In genomic region chr10:101133489-101134298, GRCh38 we compare ENCODE assay signal across 13 cellular contexts. TPM values are rescaled to one million over a fixed set of nuclear protein-coding genes. Genes with fewer than 3 reads are reported as not detected.
DNase-seq lines count a peak whose midpoint lies in the region; FAIRE-seq and TF ChIP-seq lines count a peak whose summit lies in the region.
"Had no signal": no experiment of that assay in that cellular context is flagged by ENCODE, and none has a peak within 500 bp of the region (broad histone marks: within the 10 kb centered on the region; RNA-seq: fewer than 3 reads in every experiment).

No MANE protein-coding gene starts in this region.

- H3K79me1 ChIP-seq in H9 (ENCODE audit: insufficient read depth, low read depth, low read length, poor library complexity, severe bottlenecking) (no peaks in the 10 kb centered on the region), H1 (ENCODE audit: low read depth, low read length) (no peaks in the 10 kb centered on the region; the same call in 1 of the 2 replicates)

- H3K56ac ChIP-seq in H9 (ENCODE audit: insufficient read length, low read depth, low read length) = no peak overlapping the region
- no peak overlapping the region for H3K56ac ChIP-seq in H1 (replicated peaks; ENCODE audit: insufficient read length, low read depth, low read length)

- CTCF ChIA-PET in H1 (lab: Charles Lee; ENCODE audit: partially characterized antibody) = interaction anchor here (1.0 to 5.9 kb wide), 9 partner anchors 7 to 96 kb away, joined by 3 to 50 read pairs (median 4); partner anchors contain the start of genes KAZALD1 and LBX1

- H3K27me3 ChIP-seq in H9 (ENCODE audit: insufficient read depth, low read length) = peaks cover 99% of the 10 kb centered on the region
- peaks cover 96 to 100% (median 100%) of the 10 kb centered on the region in 4 experiments for H3K27me3 ChIP-seq in H1 (replicated peaks in 1 of 4; ENCODE audit: control insufficient read depth in 3 of 4, extremely low read depth in 1 of 4, insufficient read depth in 3 of 4, low read length in 3 of 4)
- peaks cover 34% of the 10 kb centered on the region for H3K27me3 ChIP-seq in parathyroid adenoma (ENCODE audit: control insufficient read depth, insufficient read depth, low read length)

- H2BK15ac ChIP-seq in H9 (ENCODE audit: low read depth, low read length) (no peak overlapping the region), H1 (ENCODE audit: low read length) (peak overlapping the region; percentile 98; the same call in 1 of the 2 replicates)

- H2AK5ac ChIP-seq in H9 (ENCODE audit: insufficient read length, low read length) = no peak overlapping the region
- H2AK5ac ChIP-seq in H1 (ENCODE audit: low read depth, low read length) = 0 out of 2 replicates have a peak overlapping the region, but pooled peaks have one; percentile 33

- H2AFZ ChIP-seq in H9 (ENCODE audit: low read length) (no peak overlapping the region), H1 (ENCODE audit: low read length) (no peak overlapping the region), parathyroid adenoma (no peak overlapping the region)

- H3K27ac Mint-ChIP-seq in T-helper 1 cell treated with Interleukin-12 subunit alpha and Interleukin-12 subunit beta and Interleukin-4 antibody, amounts not matched to agents 30 μg/mL and 1 μg/mL, for 36 hours = peak overlapping the region; percentile 81
- H3K27ac Mint-ChIP-seq in H9 = no peak overlapping the region

- peaks cover 0 to 14% (median 0%) of the 10 kb centered on the region in 4 experiments; a peak in 1 of 8 replicates for H3K36me3 ChIP-seq in H1 (ENCODE audit: control insufficient read depth in 2 of 4, insufficient read depth in 4 of 4, low read length in 3 of 4)
- H3K36me3 ChIP-seq in parathyroid adenoma (ENCODE audit: control insufficient read depth, insufficient read depth, low read length) = no peaks in the 10 kb centered on the region
- H3K36me3 ChIP-seq: tibial artery had no signal

- H3K9me3 ChIP-seq in H9 (ENCODE audit: control insufficient read depth, low read depth, low read length) = no peaks in the 10 kb centered on the region
- H3K9me3 ChIP-seq in H1 (ENCODE audit: insufficient read depth in 2 of 2, low read depth in 1 of 2, low read length in 1 of 2) = no peaks in the 10 kb centered on the region
- no peaks in the 10 kb centered on the region for H3K9me3 ChIP-seq in parathyroid adenoma (ENCODE audit: control insufficient read depth, low read length)
- H3K9me3 ChIP-seq: A549, tibial artery had no signal

- no peaks in the 10 kb centered on the region for H3K36me3 Mint-ChIP-seq in T-helper 1 cell treated with Interleukin-12 subunit alpha and Interleukin-12 subunit beta and Interleukin-4 antibody, amounts not matched to agents 30 μg/mL and 1 μg/mL, for 36 hours (ENCODE audit: low read depth)
- no peaks in the 10 kb centered on the region; a peak in 2 of 7 replicates for H3K36me3 Mint-ChIP-seq in H9 (ENCODE audit: insufficient read depth in 1 of 3, low read depth in 3 of 3)

- H3K79me2 ChIP-seq in H9 (ENCODE audit: insufficient read depth, low read length) (no peaks in the 10 kb centered on the region), H1 (ENCODE audit: control insufficient read depth in 1 of 2, insufficient read depth in 2 of 2, low read length in 2 of 2) (no peaks in the 10 kb centered on the region), parathyroid adenoma (no peaks in the 10 kb centered on the region)

- TF ChIP-seq POLR2A in H1 (IDR thresholded peaks at IDR 0.05; ENCODE audit: control extremely low read depth in 1 of 2, low read depth in 2 of 2, low read length in 2 of 2) = no peak

- no peak for TF ChIP-seq EP300 in H1 (IDR thresholded peaks at IDR 0.05; ENCODE audit: borderline replicate concordance in 1 of 2, low read depth in 2 of 2, low read length in 2 of 2)

- no peak overlapping the region for H2BK12ac ChIP-seq in H9 (ENCODE audit: insufficient read length, low read depth, low read length)
- peak overlapping the region; percentile 22; the same call in 1 of the 2 replicates for H2BK12ac ChIP-seq in H1 (ENCODE audit: low read depth, low read length)

- H3T11ph ChIP-seq in H9 (ENCODE audit: low read length) = no peak overlapping the region

- H3K4me3 ChIP-seq in H1 (ENCODE audit: extremely low read depth in 1 of 4, insufficient read depth in 2 of 4, low read depth in 3 of 4, low read length in 4 of 4) = no peak overlapping the region
- H3K4me3 ChIP-seq in parathyroid adenoma (ENCODE audit: low read depth, low read length) = no peak overlapping the region
- H3K4me3 ChIP-seq: A549 had no signal

- no peak overlapping the region for H4K91ac ChIP-seq in H9 (ENCODE audit: insufficient read length, low read depth, low read length)
- no peak overlapping the region for H4K91ac ChIP-seq in H1 (replicated peaks; ENCODE audit: insufficient read length, low read length)

- H2BK20ac ChIP-seq in H9 (ENCODE audit: low read depth, low read length, poor library complexity, severe bottlenecking) (no peak overlapping the region), H1 (ENCODE audit: low read length) (peak overlapping the region; percentile 15; the same call in 1 of the 2 replicates)

- H4K5ac ChIP-seq in H9 (ENCODE audit: insufficient read length, low read depth, low read length) = no peak overlapping the region
- H4K5ac ChIP-seq in H1 (ENCODE audit: insufficient read length, low read depth, low read length) = no peak overlapping the region

- H3K27ac ChIP-seq in H9 (ENCODE audit: insufficient read length, low read depth, low read length) (no peak overlapping the region), H1 (ENCODE audit: low read depth, low read length) (no peak overlapping the region), parathyroid adenoma (no peak overlapping the region), substantia nigra (ENCODE audit: low read depth, low read length, poor library complexity, severe bottlenecking) (no peak overlapping the region)
- H3K27ac ChIP-seq: A549, tibial artery had no signal

- H2BK120ac ChIP-seq in H9 (ENCODE audit: low read depth, low read length, poor library complexity, severe bottlenecking) = no peak overlapping the region
- H2BK120ac ChIP-seq in H1 (replicated peaks; ENCODE audit: low read depth, low read length) = no peak overlapping the region

- TF ChIP-seq CTCF in H9 (conservative IDR thresholded peaks at IDR 0.05) = no peak
- TF ChIP-seq CTCF in H1 (IDR thresholded peaks at IDR 0.05; ENCODE audit: control extremely low read depth in 1 of 3, insufficient read depth in 1 of 3, low read depth in 1 of 3, low read length in 3 of 3) = no peak
- no peak for TF ChIP-seq CTCF in parathyroid adenoma (IDR thresholded peaks at IDR 0.05)

- H3K9ac ChIP-seq in H9 (ENCODE audit: extremely low read depth, insufficient read length, low read length) (no peak overlapping the region), H1 (replicated peaks in 1 of 4; ENCODE audit: extremely low read depth in 1 of 4, low read depth in 3 of 4, low read length in 3 of 4) (no peak overlapping the region), parathyroid adenoma (no peak overlapping the region)

- peaks cover 91% of the 10 kb centered on the region for H3K27me3 Mint-ChIP-seq in T-helper 1 cell treated with Interleukin-12 subunit alpha and Interleukin-12 subunit beta and Interleukin-4 antibody, amounts not matched to agents 30 μg/mL and 1 μg/mL, for 36 hours (ENCODE audit: low read depth)
- H3K27me3 Mint-ChIP-seq in H9 (ENCODE audit: low read depth) = peaks cover 100% of the 10 kb centered on the region

- H3K4me1 ChIP-seq in H9 (ENCODE audit: insufficient read depth, low read length) = no peaks in the 10 kb centered on the region
- H3K4me1 ChIP-seq in H1 (replicated peaks in 1 of 4; ENCODE audit: control insufficient read depth in 3 of 4, insufficient read depth in 4 of 4, low read length in 3 of 4) = peaks cover 0 to 20% (median 4%) of the 10 kb centered on the region in 4 experiments; a peak in 5 of 7 replicates
- peaks cover 3% of the 10 kb centered on the region for H3K4me1 ChIP-seq in parathyroid adenoma
- H3K4me1 ChIP-seq: A549 had no signal

- H3K23me2 ChIP-seq in H9 (ENCODE audit: insufficient read length, low read depth, low read length, poor library complexity, severe bottlenecking) = no peaks in the 10 kb centered on the region
- peaks cover 3% of the 10 kb centered on the region; the same call in 1 of the 2 replicates for H3K23me2 ChIP-seq in H1 (ENCODE audit: low read depth, low read length)

- TF ChIP-seq RAD21 in H1 (IDR thresholded peaks at IDR 0.05 in 1 of 2, conservative IDR thresholded peaks at IDR 0.05 in 1 of 2; ENCODE audit: low read depth in 2 of 2, low read length in 2 of 2) = no peak

- no CpG with 5 or more reads among the region's 54 CpGs for WGBS in H9 (ENCODE audit: extremely low coverage, insufficient read length, low lambda C conversion rate)
- 10% methylated on average over 52 of the region's 54 CpGs; no CpG with 5 or more reads in 1 of the 2 experiments for WGBS in H1 (ENCODE audit: extremely low coverage in 1 of 2, insufficient coverage in 1 of 2, insufficient read length in 1 of 2, insufficient replicate concordance in 2 of 2, low coverage in 1 of 2, low lambda C conversion rate in 2 of 2, missing lambda C conversion rate in 1 of 2), 2 experiments

- FAIRE-seq in H1 (lab: Jason Lieb, UNC) = no peak
- FAIRE-seq: A549 had no signal

- H3K14ac ChIP-seq in H9 (ENCODE audit: insufficient read depth, low read length) (no peak overlapping the region), H1 (ENCODE audit: insufficient read length) (no peak overlapping the region)

- H3K23ac ChIP-seq in H9 (ENCODE audit: insufficient read length, low read depth, low read length) (no peak overlapping the region), H1 (ENCODE audit: insufficient read length) (peak overlapping the region; percentile 34)

- no peak overlapping the region for H3K4me3 Mint-ChIP-seq in T-helper 1 cell treated with Interleukin-12 subunit alpha and Interleukin-12 subunit beta and Interleukin-4 antibody, amounts not matched to agents 30 μg/mL and 1 μg/mL, for 36 hours
- peak overlapping the region in 1 of 2 experiments; percentile 60; a peak in 1 of 5 replicates for H3K4me3 Mint-ChIP-seq in H9

- H4K8ac ChIP-seq in H9 (replicated peaks; ENCODE audit: insufficient read length, low read depth, low read length) = no peak overlapping the region
- H4K8ac ChIP-seq in H1 (ENCODE audit: extremely low read depth, insufficient read depth, low read length) = peak overlapping the region; percentile 15

- no peaks in the 10 kb centered on the region for H4K20me1 ChIP-seq in H9 (ENCODE audit: control insufficient read depth, insufficient read depth, insufficient read length)
- peaks cover 44 to 51% of the 10 kb centered on the region in 2 experiments for H4K20me1 ChIP-seq in H1 (replicated peaks in 1 of 2; ENCODE audit: control insufficient read depth in 1 of 2, insufficient read depth in 2 of 2, low read length in 2 of 2)

- POLR2A ChIA-PET in H1 (lab: Charles Lee; ENCODE audit: partially characterized antibody) = no interaction called here

- H3K4ac ChIP-seq in H9 (ENCODE audit: low read depth, low read length) = no peak overlapping the region
- H3K4ac ChIP-seq in H1 (replicated peaks; ENCODE audit: insufficient read length, low read depth, low read length) = no peak overlapping the region

- H3K18ac ChIP-seq in H9 (ENCODE audit: insufficient read length, low read depth, low read length) (no peak overlapping the region), H1 (ENCODE audit: extremely low read depth, low read length) (no peak overlapping the region)

- no peak overlapping the region for H2BK5ac ChIP-seq in H9 (ENCODE audit: insufficient read length, low read length)
- 0 out of 2 replicates have a peak overlapping the region, but pooled peaks have one; percentile 1 for H2BK5ac ChIP-seq in H1 (ENCODE audit: low read depth, low read length)

- H3K9me3 Mint-ChIP-seq in T-helper 1 cell treated with Interleukin-12 subunit alpha and Interleukin-12 subunit beta and Interleukin-4 antibody, amounts not matched to agents 30 μg/mL and 1 μg/mL, for 36 hours = no peaks in the 10 kb centered on the region
- H3K9me3 Mint-ChIP-seq in H9 = peaks cover 5 to 16% of the 10 kb centered on the region in 2 experiments; a peak in 4 of 5 replicates

- DNase-seq in T-helper 1 cell = no peak
- DNase-seq in H9 = peak; percentile 47
- DNase-seq in H1 (ENCODE audit: low read depth in 1 of 2, low spot score in 2 of 2) = no peak
- no peak for DNase-seq in NCI-H2171 (lab: John Stamatoyannopoulos, UW)
- DNase-seq in substantia nigra (lab: John Stamatoyannopoulos, UW) = no peak
- DNase-seq in amygdala (lab: John Stamatoyannopoulos, UW) = no peak
- DNase-seq: anterior cingulate cortex, DMS153, tibial artery had no signal

- H3K4me2 ChIP-seq in H9 (ENCODE audit: insufficient read depth, insufficient read length, low read length) (no peak overlapping the region), H1 (ENCODE audit: insufficient read depth in 1 of 2, low read depth in 2 of 2, low read length in 2 of 2) (peak overlapping the region in 1 of 2 experiments; percentile 22; a peak in 1 of 4 replicates), parathyroid adenoma (ENCODE audit: low read length) (peak overlapping the region; percentile 51)
- H3K4me2 ChIP-seq: A549 had no signal

- peaks cover 13% of the 10 kb centered on the region for H3K4me1 Mint-ChIP-seq in T-helper 1 cell treated with Interleukin-12 subunit alpha and Interleukin-12 subunit beta and Interleukin-4 antibody, amounts not matched to agents 30 μg/mL and 1 μg/mL, for 36 hours (ENCODE audit: low read depth)
- H3K4me1 Mint-ChIP-seq in H9 = peaks cover 12 to 29% of the 10 kb centered on the region in 2 experiments

RNA-seq across cellular contexts. Expression of gene TLX1, which starts 2.6 kb away (rescaled TPM):
- total RNA-seq in H9 (2021) = not detected in 2 replicates
- total RNA-seq in H1 (2021; fragmentation: NEBNext Ultra II Directional; extraction: Animal tissue kit (Norgen Biotek cat#: 25700)) = not detected in 2 replicates
- not detected in 2 replicates for polyA plus RNA-seq in H1 (2011; rRNA removed)
- polyA plus RNA-seq in H1 (2011; cell fraction: cytosol; rRNA removed) = not detected
- not detected for polyA plus RNA-seq in H1 (2011; cell fraction: nucleus; rRNA removed)
- polyA plus RNA-seq in H1 (2012, experiment 1 of 2) = not detected in 4 replicates
- polyA plus RNA-seq in H1 (2012, experiment 2 of 2) = not detected
- not detected for polyA plus RNA-seq in H1 (2013, experiment 1 of 2)
- polyA plus RNA-seq in H1 (2013, experiment 2 of 2) = not detected
- not detected in 2 replicates for polyA minus RNA-seq in H1 (2011; rRNA and poly(A)+ RNA removed)
- polyA minus RNA-seq in H1 (2011; cell fraction: cytosol; rRNA and poly(A)+ RNA removed) = not detected
- polyA minus RNA-seq in H1 (2011; cell fraction: nucleus; rRNA and poly(A)+ RNA removed) = not detected
- total RNA-seq: lung microvascular endothelial cell had no signal
